Comparison of ENCODE assay signal across 11 cellular contexts in genomic region chr12:52836042-52836466, GRCh38. TPM values are rescaled to one million over a fixed set of nuclear protein-coding genes. Genes with fewer than 3 reads are reported as not detected.
A peak's percentile ranks its signal among the peaks of the same experiment; 100 is the strongest.
DNase-seq lines count a peak whose midpoint lies in the region; ATAC-seq and TF ChIP-seq lines count a peak whose summit lies in the region.
"Had no signal": no experiment of that assay in that cellular context is flagged by ENCODE, and none has a peak within 500 bp of the region (broad histone marks: within the 10 kb centered on the region; RNA-seq: fewer than 3 reads in every experiment).

No MANE protein-coding gene starts in this region.

- ATAC-seq in T-cell (replicated peaks in 1 of 4): peak; percentile 59 to 92 (median 86)

- no peak overlapping the region for H3K4me3 ChIP-seq in AG04450 (ENCODE audit: low read depth, low read length)
- no peak overlapping the region for H3K4me3 ChIP-seq in colonic mucosa
- no peak overlapping the region for H3K4me3 ChIP-seq in esophagus squamous epithelium

- no peaks in the 10 kb centered on the region for H3K4me1 ChIP-seq in colonic mucosa
- peaks cover 0 to 24% (median 0%) of the 10 kb centered on the region in 3 donors for H3K4me1 ChIP-seq in esophagus squamous epithelium

- no peaks in the 10 kb centered on the region for H3K36me3 ChIP-seq in colonic mucosa
- H3K36me3 ChIP-seq in esophagus squamous epithelium: no peaks in the 10 kb centered on the region
- H3K36me3 ChIP-seq: neutrophil had no signal

- H3K27me3 ChIP-seq in AG04450 (ENCODE audit: control insufficient read depth, insufficient read depth, low read length) (no peaks in the 10 kb centered on the region), colonic mucosa (no peaks in the 10 kb centered on the region), esophagus squamous epithelium (peaks cover 0 to 31% (median 0%) of the 10 kb centered on the region in 4 donors)

- H3K9me3 Mint-ChIP-seq in T-cell: no peaks in the 10 kb centered on the region
- no peaks in the 10 kb centered on the region for H3K9me3 Mint-ChIP-seq in activated naive CD8-positive, alpha-beta T cell (ENCODE audit: low read depth)

- POLR2A ChIA-PET in AG04450 (lab: Yijun Ruan, JAX): no interaction called here
- POLR2A ChIA-PET in T-cell (lab: Charles Lee): no interaction called here

- H3K4me1 Mint-ChIP-seq in T-cell: peaks cover 20 to 30% (median 24%) of the 10 kb centered on the region in 3 donors
- peaks cover 46% of the 10 kb centered on the region for H3K4me1 Mint-ChIP-seq in activated naive CD8-positive, alpha-beta T cell (ENCODE audit: low read depth)

- H3K36me3 Mint-ChIP-seq in T-cell: no peaks in the 10 kb centered on the region
- H3K36me3 Mint-ChIP-seq in activated naive CD8-positive, alpha-beta T cell: no peaks in the 10 kb centered on the region

- H3K9me3 ChIP-seq in AG04450 (ENCODE audit: control insufficient read depth, insufficient read depth, low read length) (no peaks in the 10 kb centered on the region), colonic mucosa (no peaks in the 10 kb centered on the region), esophagus squamous epithelium (no peaks in the 10 kb centered on the region)
- H3K9me3 ChIP-seq: neutrophil had no signal

- peak overlapping the region; percentile 71 to 84 for H3K27ac Mint-ChIP-seq in T-cell
- peak overlapping the region; percentile 99 for H3K27ac Mint-ChIP-seq in activated naive CD8-positive, alpha-beta T cell

- H3K27me3 Mint-ChIP-seq in T-cell: peaks cover 5 to 25% of the 10 kb centered on the region in 2 donors
- no peaks in the 10 kb centered on the region for H3K27me3 Mint-ChIP-seq in activated naive CD8-positive, alpha-beta T cell

- H3K27ac ChIP-seq in AG04450 (ENCODE audit: low read depth, low read length) (peak overlapping the region; percentile 21), colonic mucosa (no peak overlapping the region), esophagus squamous epithelium (peak overlapping the region in 1 of 4 donors; percentile 1)
- H3K27ac ChIP-seq: neutrophil had no signal

- no peak overlapping the region for H3K9ac ChIP-seq in colonic mucosa (ENCODE audit: low read depth in 2 of 2, low read length in 2 of 2)

- DNase-seq in AG04450 (ENCODE audit: low read depth, low spot score) (no peak), T-cell (peak in 28 of 34 experiments; percentile 4 to 63 (median 16)), posterior vena cava (ENCODE audit: low spot score) (peak; percentile 63), colonic mucosa (no peak), NCI-H82 treated with DMSO at 0.1 percent for 48 hours (lab: John Stamatoyannopoulos, UW; ENCODE audit: unreplicated experiment) (no peak), esophagus squamous epithelium (lab: John Stamatoyannopoulos, UW) (no peak), ACHN (no peak)
- DNase-seq: NCI-H510A had no signal

- TF ChIP-seq POLR2A in esophagus squamous epithelium (IDR thresholded peaks at IDR 0.05): no peak

- 87% methylated on average over 5 of the region's 7 CpGs; no CpG with 5 or more reads in 1 of the 2 donors for WGBS in esophagus squamous epithelium, 2 donors

- CTCF ChIA-PET in AG04450 (lab: Charles Lee) (no interaction called here), T-cell (lab: Charles Lee) (no interaction called here)

- TF ChIP-seq CTCF in AG04450 (IDR thresholded peaks at IDR 0.05; ENCODE audit: low read depth, low read length) (no peak), colonic mucosa (IDR thresholded peaks at IDR 0.05) (no peak), esophagus squamous epithelium (IDR thresholded peaks at IDR 0.05) (no peak)

- H3K4me3 Mint-ChIP-seq in T-cell: peak overlapping the region in 1 of 3 donors; percentile 10
- peak overlapping the region; percentile 58 for H3K4me3 Mint-ChIP-seq in activated naive CD8-positive, alpha-beta T cell

- in situ Hi-C loops in ACHN (cut with HindIII; ENCODE audit: low pct_ligation_motif_present, low pct_unique_long_range_greater_than_20kb, low sequenced_read_pairs): no loop called here

- intact Hi-C loops in posterior vena cava (cut with DNase I): no loop called here
- intact Hi-C loops in colonic mucosa (cut with DNase I): no loop called here
- intact Hi-C loops in esophagus squamous epithelium (cut with DNase I): no loop called here

RNA-seq across cellular contexts. Expression of gene KRT79, which starts 1.9 kb away (rescaled TPM):
- 0.04 TPM in 1 of 2 replicates, not detected in the other for polyA plus RNA-seq in AG04450 (2011; rRNA removed)
- polyA minus RNA-seq in AG04450 (2011; rRNA and poly(A)+ RNA removed): not detected in 2 replicates
- under 1 TPM in 1 of 5 donors, not detected in 4; 0.28 TPM for total RNA-seq in T-cell
- total RNA-seq in posterior vena cava: not detected
- total RNA-seq in colonic mucosa: not detected
- 1 to 10 TPM in 1 of 4 donors, not detected in 3; 1.8 TPM for total RNA-seq in esophagus squamous epithelium
- polyA plus RNA-seq: BJ had no signal

RNA-seq across cellular contexts. Expression of gene KRT78, which starts 12.7 kb away (rescaled TPM):
- polyA plus RNA-seq in AG04450 (2011; rRNA removed): not detected in 2 replicates
- polyA minus RNA-seq in AG04450 (2011; rRNA and poly(A)+ RNA removed): not detected in 2 replicates
- total RNA-seq in T-cell: not detected
- total RNA-seq in posterior vena cava: not detected
- total RNA-seq in colonic mucosa: not detected
- 100 to 1,000 TPM; 194 to 481 (median 307) TPM for total RNA-seq in esophagus squamous epithelium
- polyA plus RNA-seq: BJ had no signal

RNA-seq across cellular contexts. Expression of gene KRT4, which starts 22.1 kb away (rescaled TPM):
- 0.04 and 0.16 TPM in 2 replicates for polyA plus RNA-seq in AG04450 (2011; rRNA removed)
- 0.09 TPM in 1 of 2 replicates, not detected in the other for polyA minus RNA-seq in AG04450 (2011; rRNA and poly(A)+ RNA removed)
- not detected for total RNA-seq in T-cell
- not detected for total RNA-seq in posterior vena cava
- total RNA-seq in colonic mucosa: not detected
- total RNA-seq in esophagus squamous epithelium: over 10,000 TPM in 2 of 4 donors, 1,000 to 10,000 TPM in 2; 3,147 to 27,876 (median 8,563) TPM

RNA-seq across cellular contexts. Expression of gene KRT3, which starts 40.1 kb away (rescaled TPM):
- not detected in 2 replicates for polyA plus RNA-seq in AG04450 (2011; rRNA removed)
- polyA minus RNA-seq in AG04450 (2011; rRNA and poly(A)+ RNA removed): not detected in 2 replicates
- total RNA-seq in T-cell (not detected), posterior vena cava (not detected), colonic mucosa (not detected), esophagus squamous epithelium (1 to 10 TPM in 2 of 4 donors, under 1 TPM in 2; 0.57 to 1.6 (median 0.86) TPM)
- polyA plus RNA-seq: BJ had no signal

RNA-seq across cellular contexts. Expression of gene KRT76, which starts 58.9 kb away (rescaled TPM):
- not detected in 2 replicates for polyA plus RNA-seq in AG04450 (2011; rRNA removed)
- polyA minus RNA-seq in AG04450 (2011; rRNA and poly(A)+ RNA removed): not detected in 2 replicates
- total RNA-seq in T-cell: not detected
- total RNA-seq in posterior vena cava: not detected
- not detected for total RNA-seq in colonic mucosa
- not detected for total RNA-seq in esophagus squamous epithelium
- polyA plus RNA-seq: BJ had no signal

Comparison
In these comparisons a context has a peak if more than half of its experiments do, and no peak if none do; other contexts are left out.
1. DNase-seq: peak in T-cell (28 of 34) and posterior vena cava (single experiment); none in AG04450 (single experiment), colonic mucosa (single experiment), NCI-H82 treated with DMSO at 0.1 percent for 48 hours (single experiment), esophagus squamous epithelium (single experiment) and ACHN (single experiment).
2. RNA of gene KRT78, which starts 12.7 kb away (total RNA-seq): 194 to 481 TPM in esophagus squamous epithelium; not detected in T-cell, not detected in posterior vena cava and not detected in colonic mucosa; every median in the first group is over 100 times any median in the second.
3. RNA of gene KRT4, which starts 22.1 kb away (total RNA-seq): 3,147 to 27,876 TPM in esophagus squamous epithelium; not detected in posterior vena cava, not detected in T-cell and not detected in colonic mucosa; every median in the first group is over 1,000 times any median in the second.